ENCODE assay signal across 14 cellular contexts in genomic region chr6:122735618-122736017, GRCh38. TPM values are rescaled to one million over a fixed set of nuclear protein-coding genes. Genes with fewer than 3 reads are reported as not detected.
A peak's percentile ranks its signal among the peaks of the same experiment; 100 is the strongest.
DNase-seq lines count a peak whose midpoint lies in the region; ATAC-seq, FAIRE-seq and TF ChIP-seq lines count a peak whose summit lies in the region.
"Had no signal": no experiment of that assay in that cellular context is flagged by ENCODE, and none has a peak within 500 bp of the region (broad histone marks: within the 10 kb centered on the region; RNA-seq: fewer than 3 reads in every experiment).

No MANE protein-coding gene starts in this region.

- no peaks in the 10 kb centered on the region for H3K4me1 Mint-ChIP-seq in activated CD4-positive, alpha-beta T cell treated with anti-CD3 and anti-CD28 coated beads for 36 hours

- H3K27me3 Mint-ChIP-seq in activated CD4-positive, alpha-beta T cell treated with anti-CD3 and anti-CD28 coated beads for 36 hours: peaks cover 2% of the 10 kb centered on the region

- intact Hi-C loops in activated CD4-positive, alpha-beta T cell treated with anti-CD3 and anti-CD28 coated beads for 36 hours (cut with DNase I, micrococcal nuclease): no loop called here

- H3K27ac Mint-ChIP-seq in activated CD4-positive, alpha-beta T cell treated with anti-CD3 and anti-CD28 coated beads for 36 hours: no peak overlapping the region
- H3K27ac Mint-ChIP-seq: activated T-helper 1 cell treated with anti-CD3 and anti-CD28 coated beads, Interleukin-12 subunit alpha, Interleukin-12 subunit beta, Interleukin-2, Interleukin-4 antibody, amounts not matched to agents 30 ng/mL and 10 ng/mL and 1 ng/mL, durations not matched to agents 14 hours and 24 hours and 36 hours had no signal

- H3K4me3 ChIP-seq in bronchial epithelial cell (ENCODE audit: low read depth, low read length): no peak overlapping the region
- H3K4me3 ChIP-seq: tibial nerve had no signal

- CTCF ChIA-PET in activated CD4-positive, alpha-beta T cell treated with anti-CD3 and anti-CD28 coated beads for 36 hours (lab: Charles Lee): no interaction called here

- FAIRE-seq in bronchial epithelial cell (lab: Jason Lieb, UNC): peak; percentile 81
- FAIRE-seq in urothelium cell line (lab: Jason Lieb, UNC): no peak

- H3K4me3 Mint-ChIP-seq in activated CD4-positive, alpha-beta T cell treated with anti-CD3 and anti-CD28 coated beads for 36 hours: no peak overlapping the region
- H3K4me3 Mint-ChIP-seq: activated T-helper 1 cell treated with anti-CD3 and anti-CD28 coated beads, Interleukin-12 subunit alpha, Interleukin-12 subunit beta, Interleukin-2, Interleukin-4 antibody, amounts not matched to agents 30 ng/mL and 10 ng/mL and 1 ng/mL, durations not matched to agents 14 hours and 24 hours and 36 hours had no signal

- H3K9me3 Mint-ChIP-seq in activated CD4-positive, alpha-beta T cell treated with anti-CD3 and anti-CD28 coated beads for 36 hours (ENCODE audit: low read depth): no peaks in the 10 kb centered on the region
- H3K9me3 Mint-ChIP-seq: activated T-helper 1 cell treated with anti-CD3 and anti-CD28 coated beads, Interleukin-12 subunit alpha, Interleukin-12 subunit beta, Interleukin-2, Interleukin-4 antibody, amounts not matched to agents 30 ng/mL and 10 ng/mL and 1 ng/mL, durations not matched to agents 14 hours and 24 hours and 36 hours had no signal

- no peaks in the 10 kb centered on the region for H3K36me3 ChIP-seq in bronchial epithelial cell (ENCODE audit: control insufficient read depth, insufficient read depth, low read length)
- H3K36me3 ChIP-seq: tibial nerve had no signal

- H3K27me3 ChIP-seq in bronchial epithelial cell (ENCODE audit: control insufficient read depth, insufficient read depth, low read length): no peaks in the 10 kb centered on the region
- H3K27me3 ChIP-seq: tibial nerve had no signal

- no peak for ATAC-seq in activated CD4-positive, alpha-beta T cell treated with anti-CD3 and anti-CD28 coated beads for 36 hours

- no peak for TF ChIP-seq CTCF in bronchial epithelial cell (IDR thresholded peaks at IDR 0.05; ENCODE audit: insufficient read depth, low read length, severe bottlenecking)

- POLR2A ChIA-PET in activated CD4-positive, alpha-beta T cell treated with anti-CD3 and anti-CD28 coated beads for 36 hours (lab: Charles Lee): no interaction called here

- peak; percentile 68 for DNase-seq in DMS153 (lab: John Stamatoyannopoulos, UW)
- DNase-seq in DMS153 treated with DMSO at 0.1 percent for 48 hours (lab: John Stamatoyannopoulos, UW; ENCODE audit: unreplicated experiment): no peak
- peak; percentile 57 for DNase-seq in NCI-H2196 treated with DMSO at 0.1 percent for 48 hours (lab: John Stamatoyannopoulos, UW; ENCODE audit: unreplicated experiment)
- peak; percentile 100 for DNase-seq in bronchial epithelial cell (ENCODE audit: low read depth)
- peak; percentile 26 for DNase-seq in renal cortical epithelial cell (ENCODE audit: low read depth)
- DNase-seq in activated CD4-positive, alpha-beta T cell treated with anti-CD3 and anti-CD28 coated beads for 36 hours: no peak
- no peak for DNase-seq in DMS 273 (lab: John Stamatoyannopoulos, UW; ENCODE audit: unreplicated experiment)
- DNase-seq in urothelium cell line (ENCODE audit: low spot score): no peak
- DNase-seq: activated CD4-positive, alpha-beta T cell treated with anti-CD3 and anti-CD28 coated beads for 4 hours had no signal

- H3K36me3 Mint-ChIP-seq in activated CD4-positive, alpha-beta T cell treated with anti-CD3 and anti-CD28 coated beads for 36 hours (ENCODE audit: low read depth): no peaks in the 10 kb centered on the region

RNA-seq across cellular contexts. Expression of gene FABP7, which starts 43.9 kb away (rescaled TPM):
- total RNA-seq in bronchial epithelial cell: not detected in 2 replicates
- total RNA-seq in renal cortical epithelial cell: not detected in 2 replicates
- total RNA-seq in activated CD4-positive, alpha-beta T cell treated with anti-CD3 and anti-CD28 coated beads for 36 hours: not detected
- total RNA-seq: activated T-helper 1 cell treated with anti-CD3 and anti-CD28 coated beads, Interleukin-12 subunit alpha, Interleukin-12 subunit beta, Interleukin-2, Interleukin-4 antibody, amounts not matched to agents 30 ng/mL and 10 ng/mL and 1 ng/mL, durations not matched to agents 14 hours and 24 hours and 36 hours; lung microvascular endothelial cell; omental fat pad; T-helper 1 cell treated with Interleukin-12 subunit alpha and Interleukin-12 subunit beta and Interleukin-4 antibody, amounts not matched to agents 30 ng/mL and 1 ng/mL, for 36 hours; tibial nerve had no signal

RNA-seq across cellular contexts. Expression of gene SMPDL3A, which starts 53.4 kb away (rescaled TPM):
- 6.0 and 7.4 TPM in 2 replicates for total RNA-seq in bronchial epithelial cell
- total RNA-seq in renal cortical epithelial cell: 8.4 and 9.6 TPM in 2 replicates
- total RNA-seq in activated CD4-positive, alpha-beta T cell treated with anti-CD3 and anti-CD28 coated beads for 36 hours: not detected

Comparison
In these comparisons a context has a peak if more than half of its experiments do, and no peak if none do; other contexts are left out.
1. DNase-seq: peak in DMS153 (single experiment), NCI-H2196 treated with DMSO at 0.1 percent for 48 hours (single experiment), bronchial epithelial cell (single experiment) and renal cortical epithelial cell (single experiment); none in DMS153 treated with DMSO at 0.1 percent for 48 hours (single experiment), activated CD4-positive, alpha-beta T cell treated with anti-CD3 and anti-CD28 coated beads for 36 hours (single experiment), DMS 273 (single experiment) and urothelium cell line (single experiment).